ENCODE assay signal across 11 cellular contexts in the genomic region with DNA sequence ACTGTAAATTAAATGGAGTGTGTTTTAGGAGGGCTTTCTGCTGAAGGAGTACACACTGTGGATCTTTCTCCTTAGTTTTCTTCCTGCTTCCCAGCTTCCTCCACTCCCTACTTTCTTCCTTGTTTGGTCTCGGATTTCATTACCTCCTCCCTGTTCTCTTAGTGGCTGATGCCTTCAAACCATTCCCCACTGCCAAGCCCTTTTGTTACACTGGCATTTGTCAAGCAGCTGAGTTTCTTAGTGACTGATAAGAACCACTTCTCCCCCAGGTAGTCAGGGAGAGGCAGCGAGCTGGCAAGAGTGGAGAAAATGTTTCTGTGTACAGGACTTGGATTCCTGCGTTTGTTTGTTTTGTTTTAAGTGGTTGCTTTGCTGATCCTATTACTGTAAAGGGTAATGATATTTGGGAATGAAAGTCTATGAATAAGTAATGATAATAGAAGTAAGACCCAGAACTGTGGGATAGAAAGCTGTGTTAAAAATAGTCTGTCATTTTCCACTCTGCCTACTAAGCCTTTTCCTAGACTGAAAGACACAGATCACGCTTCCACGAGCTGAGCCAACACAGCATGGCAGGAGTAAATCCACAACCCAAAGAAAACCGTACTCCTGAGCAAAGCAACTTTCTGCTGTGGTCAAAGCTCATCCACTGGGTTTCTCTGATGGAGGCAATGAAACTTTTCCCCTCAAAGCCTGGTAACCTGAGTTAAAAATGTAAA. TPM values are rescaled to one million over a fixed set of nuclear protein-coding genes. Genes with fewer than 3 reads are reported as not detected.
DNase-seq lines count a peak whose midpoint lies in the region; ATAC-seq and TF ChIP-seq lines count a peak whose summit lies in the region.
"Had no signal": no experiment of that assay in that cellular context is flagged by ENCODE, and none has a peak within 500 bp of the region (broad histone marks: within the 10 kb centered on the region; RNA-seq: fewer than 3 reads in every experiment).

No MANE protein-coding gene starts in this region.

- no peaks in the 10 kb centered on the region for H3K27me3 ChIP-seq in H7 (ENCODE audit: control insufficient read depth, insufficient read depth, low read length)

- no peaks in the 10 kb centered on the region for H3K27me3 Mint-ChIP-seq in osteocyte (ENCODE audit: unreplicated experiment)

- TF ChIP-seq CTCF in fibroblast of pulmonary artery (IDR thresholded peaks at IDR 0.05; ENCODE audit: low read length, missing control alignments) (no peak), osteocyte (IDR thresholded peaks at IDR 0.05) (no peak)

- peak overlapping the region; percentile 79 for H3K27ac Mint-ChIP-seq in osteocyte (ENCODE audit: unreplicated experiment)

- H3K4me3 Mint-ChIP-seq in osteocyte (ENCODE audit: unreplicated experiment), result no peak overlapping the region

- H3K36me3 ChIP-seq in H7 (replicated peaks; ENCODE audit: control insufficient read depth, insufficient read depth, low read length), result no peaks in the 10 kb centered on the region

- no peak overlapping the region for H3K4me3 ChIP-seq in H7 (ENCODE audit: insufficient read depth, low read depth, low read length)
- no peak overlapping the region for H3K4me3 ChIP-seq in fibroblast of pulmonary artery (replicated peaks; ENCODE audit: low read depth, low read length)

- H3K36me3 Mint-ChIP-seq in osteocyte (ENCODE audit: unreplicated experiment), result no peaks in the 10 kb centered on the region

- H3K4me1 Mint-ChIP-seq in osteocyte (ENCODE audit: unreplicated experiment), result peaks cover 20% of the 10 kb centered on the region

- DNase-seq in H7 (peak; percentile 63), NCI-H345 treated with DMSO at 0.1 percent for 48 hours (lab: John Stamatoyannopoulos, UW; ENCODE audit: unreplicated experiment) (peak; percentile 36), fibroblast of pulmonary artery (ENCODE audit: low read depth) (peak; percentile 30), osteocyte (ENCODE audit: extremely low spot score, unreplicated experiment) (no peak), pons (ENCODE audit: low spot score) (no peak)
- DNase-seq: activated CD4-positive, alpha-beta T cell treated with anti-CD3 and anti-CD28 coated beads for 1 hour; central memory CD4-positive, alpha-beta T cell; NCI-H524 treated with DMSO at 0.1 percent for 48 hours had no signal

- ATAC-seq in GM19324 (IDR thresholded peaks at IDR 0.05; ENCODE audit: low FRiP score, unreplicated experiment), result no peak
- no peak for ATAC-seq in HG02970 (IDR thresholded peaks at IDR 0.05; ENCODE audit: low FRiP score, unreplicated experiment)
- ATAC-seq in GM19035 (IDR thresholded peaks at IDR 0.05; ENCODE audit: unreplicated experiment), result no peak

- H3K9me3 Mint-ChIP-seq in osteocyte (ENCODE audit: unreplicated experiment), result no peaks in the 10 kb centered on the region

RNA-seq across cellular contexts. Expression of gene SERTAD4, which starts 10.1 kb away (rescaled TPM):
- total RNA-seq in H7 (2014; rRNA removed; shearing (Covaris generic)), result 8.7 and 12.0 TPM in 2 replicates
- 40.5 and 47.2 TPM in 2 replicates for total RNA-seq in osteocyte

Comparison
In these comparisons a context has a peak if more than half of its experiments do, and no peak if none do; other contexts are left out.
1. DNase-seq: peak in H7 (single experiment), NCI-H345 treated with DMSO at 0.1 percent for 48 hours (single experiment) and fibroblast of pulmonary artery (single experiment); none in osteocyte (single experiment) and pons (single experiment).